8 cellular contexts compared by ENCODE assay signal in genomic region chr4:110622841-110623709, GRCh38. TPM values are rescaled to one million over a fixed set of nuclear protein-coding genes. Genes with fewer than 3 reads are reported as not detected.
DNase-seq lines count a peak whose midpoint lies in the region; ATAC-seq and TF ChIP-seq lines count a peak whose summit lies in the region.

PITX2 (minus strand) TSS chr4:110623077; CDS start chr4:110622460, 617 bp downstream.

- peak; percentile 99 for DNase-seq in GM23338 (ENCODE audit: low spot score)
- peak; percentile 98 for DNase-seq in MG63
- peak; percentile 54 for DNase-seq in activated CD4-positive, alpha-beta memory T cell treated with anti-CD3 and anti-CD28 coated beads, Interleukin-2, amount 10 ng/mL, durations not matched to agents 7 days and 5 days
- DNase-seq in fibroblast of pulmonary artery (ENCODE audit: low read depth), result peak; percentile 93
- peak; percentile 84 for DNase-seq in non-pigmented ciliary epithelial cell (ENCODE audit: low read depth)
- DNase-seq in effector CD8-positive, alpha-beta T cell (lab: John Stamatoyannopoulos, UW), result no peak
- DNase-seq in T-helper 9 cell, result no peak

- peak within 1 kb of the TSS; percentile 90 for H3K4me2 ChIP-seq in GM23338

- POLR2A ChIA-PET in activated CD4-positive, alpha-beta memory T cell treated with anti-CD3 and anti-CD28 coated beads, Interleukin-2, amount 10 ng/mL, durations not matched to agents 7 days and 5 days (lab: Charles Lee), result no interaction called here

- peak within 1 kb of the TSS; percentile 75 for H3K4me3 Mint-ChIP-seq in GM23338
- H3K4me3 Mint-ChIP-seq in activated CD4-positive, alpha-beta memory T cell treated with anti-CD3 and anti-CD28 coated beads, Interleukin-2, amount 10 ng/mL, durations not matched to agents 7 days and 5 days, result peak within 1 kb of the TSS; percentile 58

- no peaks in the 10 kb centered on the region for H3K36me3 ChIP-seq in GM23338 (ENCODE audit: insufficient read depth)
- no peaks in the 10 kb centered on the region for H3K36me3 ChIP-seq in MG63

- no peaks in the 10 kb centered on the region; the same call in 2 of the 3 replicates for H3K36me3 Mint-ChIP-seq in GM23338 (ENCODE audit: low read depth)
- peaks cover 22% of the 10 kb centered on the region for H3K36me3 Mint-ChIP-seq in activated CD4-positive, alpha-beta memory T cell treated with anti-CD3 and anti-CD28 coated beads, Interleukin-2, amount 10 ng/mL, durations not matched to agents 7 days and 5 days (ENCODE audit: low read depth)

- H3K4me1 ChIP-seq in GM23338 (ENCODE audit: insufficient read depth), result peaks cover 67% of the 10 kb centered on the region

- TF ChIP-seq CTCF in GM23338 (conservative IDR thresholded peaks at IDR 0.05; ENCODE audit: low read depth in 2 of 2), result no peak
- no peak for TF ChIP-seq CTCF in fibroblast of pulmonary artery (IDR thresholded peaks at IDR 0.05; ENCODE audit: low read length, missing control alignments)

- peaks cover 64% of the 10 kb centered on the region for H3K4me1 Mint-ChIP-seq in GM23338
- H3K4me1 Mint-ChIP-seq in activated CD4-positive, alpha-beta memory T cell treated with anti-CD3 and anti-CD28 coated beads, Interleukin-2, amount 10 ng/mL, durations not matched to agents 7 days and 5 days, result peaks cover 20% of the 10 kb centered on the region

- H3K27me3 ChIP-seq in GM23338 (ENCODE audit: insufficient read depth) (peaks cover 98% of the 10 kb centered on the region), MG63 (no peaks in the 10 kb centered on the region)

- no peaks in the 10 kb centered on the region; the same call in none of the 3 replicates for H3K9me3 Mint-ChIP-seq in GM23338
- peaks cover 2% of the 10 kb centered on the region for H3K9me3 Mint-ChIP-seq in activated CD4-positive, alpha-beta memory T cell treated with anti-CD3 and anti-CD28 coated beads, Interleukin-2, amount 10 ng/mL, durations not matched to agents 7 days and 5 days

- no peaks in the 10 kb centered on the region for H3K9me2 ChIP-seq in GM23338 (ENCODE audit: insufficient read depth)

- peaks cover 18% of the 10 kb centered on the region; the same call in 1 of the 2 replicates for H4K20me1 ChIP-seq in GM23338 (replicated peaks; ENCODE audit: insufficient read depth)

- H3K79me2 ChIP-seq in GM23338 (replicated peaks; ENCODE audit: insufficient read depth), result no peaks in the 10 kb centered on the region

- no peaks in the 10 kb centered on the region for H3K9me3 ChIP-seq in MG63

- H2AFZ ChIP-seq in GM23338, result peak within 1 kb of the TSS; percentile 67

- H3F3A ChIP-seq in GM23338 (replicated peaks; ENCODE audit: low read depth), result peaks cover 45% of the 10 kb centered on the region

- CTCF ChIA-PET in activated CD4-positive, alpha-beta memory T cell treated with anti-CD3 and anti-CD28 coated beads, Interleukin-2, amount 10 ng/mL, durations not matched to agents 7 days and 5 days (lab: Charles Lee), result no interaction called here

- ATAC-seq in GM23338, result peak; percentile 86

- H3K27ac Mint-ChIP-seq in GM23338, result no peak within 1 kb of the TSS
- no peak within 1 kb of the TSS for H3K27ac Mint-ChIP-seq in activated CD4-positive, alpha-beta memory T cell treated with anti-CD3 and anti-CD28 coated beads, Interleukin-2, amount 10 ng/mL, durations not matched to agents 7 days and 5 days

- H3K27me3 Mint-ChIP-seq in GM23338 (ENCODE audit: insufficient read depth, low read depth, poor library complexity), result peaks cover 100% of the 10 kb centered on the region
- peaks cover 96% of the 10 kb centered on the region for H3K27me3 Mint-ChIP-seq in activated CD4-positive, alpha-beta memory T cell treated with anti-CD3 and anti-CD28 coated beads, Interleukin-2, amount 10 ng/mL, durations not matched to agents 7 days and 5 days

- peak within 1 kb of the TSS; percentile 46; the same call in 1 of the 2 replicates for H3K4me3 ChIP-seq in GM08714 (ENCODE audit: low read length)
- H3K4me3 ChIP-seq in GM23338, result peak within 1 kb of the TSS; percentile 68
- H3K4me3 ChIP-seq in MG63, result peak within 1 kb of the TSS; percentile 61
- peak within 1 kb of the TSS; percentile 52 for H3K4me3 ChIP-seq in fibroblast of pulmonary artery (replicated peaks; ENCODE audit: low read depth, low read length)

- no peak within 1 kb of the TSS for H3K27ac ChIP-seq in GM23338 (ENCODE audit: low read depth)

TF ChIP-seq in GM23338, 12 proteins besides CTCF, POLR2A, EP300 and RAD21:
- TF ChIP-seq EZH2 (IDR thresholded peaks at IDR 0.05; ENCODE audit: low read depth, unreplicated experiment) (peak; percentile 86), REST (IDR thresholded peaks at IDR 0.05; ENCODE audit: unreplicated experiment) (no peak), CREB1 (CRISPR knock-in tag; IDR thresholded peaks at IDR 0.05; ENCODE audit: low read depth) (peak; percentile 80), EZH2phosphoT487 (IDR thresholded peaks at IDR 0.05; ENCODE audit: unreplicated experiment) (peak; percentile 69)
TF ChIP-seq in GM23338: peak in this region for 3.

RNA-seq across cellular contexts. Expression of gene PITX2, which starts in this region (rescaled TPM):
- total RNA-seq in GM23338 (2014; rRNA removed; shearing (Covaris generic)), result 0.35 and 0.52 TPM in 2 replicates
- 0.99 and 1.0 TPM in 2 replicates for polyA plus RNA-seq in GM23338 (2016; fragmentation: Nextera tagmentation; extraction: Ambion mirVana)
- total RNA-seq in MG63 (2014; rRNA removed; shearing (Covaris generic); ENCODE audit: low replicate concordance), result 4.5 and 6.7 TPM in 2 replicates
- under 1 TPM in 1 of 2 experiments, not detected in 1; 0.13 TPM for total RNA-seq in activated CD4-positive, alpha-beta memory T cell treated with anti-CD3 and anti-CD28 coated beads, Interleukin-2, amount 10 ng/mL, durations not matched to agents 7 days and 5 days

Comparison
In these comparisons a context has a peak if more than half of its experiments do, and no peak if none do; other contexts are left out.
1. Peak in DNase-seq in activated CD4-positive, alpha-beta memory T cell treated with anti-CD3 and anti-CD28 coated beads, Interleukin-2, amount 10 ng/mL, durations not matched to agents 7 days and 5 days; RNA of the gene not detected or under 1 TPM.
2. DNase-seq: peak in GM23338 (single experiment), MG63 (single experiment), fibroblast of pulmonary artery (single experiment) and non-pigmented ciliary epithelial cell (single experiment); none in effector CD8-positive, alpha-beta T cell (single experiment) and T-helper 9 cell (single experiment).
3. Peak in every context shown above with its lines, with median percentiles within 50 percentile points of each other: H3K4me3 ChIP-seq.